In genomic region chr7:43600046-43600445, GRCh38 we compare ENCODE assay signal across 15 cellular contexts. TPM values are rescaled to one million over a fixed set of nuclear protein-coding genes. Genes with fewer than 3 reads are reported as not detected.
A peak's percentile ranks its signal among the peaks of the same experiment; 100 is the strongest.
DNase-seq lines count a peak whose midpoint lies in the region; ATAC-seq and TF ChIP-seq lines count a peak whose summit lies in the region.
"Had no signal": no experiment of that assay in that cellular context is flagged by ENCODE, and none has a peak within 500 bp of the region (broad histone marks: within the 10 kb centered on the region; RNA-seq: fewer than 3 reads in every experiment).

No MANE protein-coding gene starts in this region.

- no peaks in the 10 kb centered on the region for H3K27me3 Mint-ChIP-seq in stimulated activated naive CD8-positive, alpha-beta T cell treated with anti-CD3 and anti-CD28 coated beads, Interleukin-15, Interleukin-2, amounts not matched to agents 100 ng/mL and 50 ng/mL, for 24 hours
- no peaks in the 10 kb centered on the region for H3K27me3 Mint-ChIP-seq in activated naive CD8-positive, alpha-beta T cell
- H3K27me3 Mint-ChIP-seq in naive thymus-derived CD4-positive, alpha-beta T cell = no peaks in the 10 kb centered on the region
- H3K27me3 Mint-ChIP-seq: CD4-positive, CD25-positive, alpha-beta regulatory T cell had no signal

- peak overlapping the region; percentile 50 for H3K27ac ChIP-seq in naive thymus-derived CD4-positive, alpha-beta T cell (ENCODE audit: low read depth, low read length)
- no peak overlapping the region for H3K27ac ChIP-seq in RWPE1
- no peak overlapping the region for H3K27ac ChIP-seq in right atrium auricular region

- H3K4me1 Mint-ChIP-seq in stimulated activated naive CD8-positive, alpha-beta T cell treated with anti-CD3 and anti-CD28 coated beads, Interleukin-15, Interleukin-2, amounts not matched to agents 100 ng/mL and 50 ng/mL, for 24 hours (ENCODE audit: low read depth) = peaks cover 54% of the 10 kb centered on the region
- H3K4me1 Mint-ChIP-seq in activated naive CD8-positive, alpha-beta T cell (ENCODE audit: low read depth) = peaks cover 55% of the 10 kb centered on the region
- H3K4me1 Mint-ChIP-seq in naive thymus-derived CD4-positive, alpha-beta T cell = peaks cover 27 to 51% (median 45%) of the 10 kb centered on the region in 7 donors

- H3K36me3 Mint-ChIP-seq in stimulated activated naive CD8-positive, alpha-beta T cell treated with anti-CD3 and anti-CD28 coated beads, Interleukin-15, Interleukin-2, amounts not matched to agents 100 ng/mL and 50 ng/mL, for 24 hours (ENCODE audit: low read depth) = peaks cover 43% of the 10 kb centered on the region
- H3K36me3 Mint-ChIP-seq in activated naive CD8-positive, alpha-beta T cell = peaks cover 8% of the 10 kb centered on the region
- H3K36me3 Mint-ChIP-seq in naive thymus-derived CD4-positive, alpha-beta T cell = peaks cover 10 to 37% (median 17%) of the 10 kb centered on the region in 5 donors

- no peaks in the 10 kb centered on the region for H3K27me3 ChIP-seq in naive thymus-derived CD4-positive, alpha-beta T cell (ENCODE audit: control insufficient read depth in 2 of 2, insufficient read depth in 2 of 2, low read length in 2 of 2)
- H3K27me3 ChIP-seq in right atrium auricular region = no peaks in the 10 kb centered on the region
- H3K27me3 ChIP-seq: MG63 had no signal

- POLR2A ChIA-PET in naive thymus-derived CD4-positive, alpha-beta T cell (lab: Charles Lee) = no interaction called here
- POLR2A ChIA-PET in RWPE1 (lab: Yijun Ruan, JAX; ENCODE audit: low non-redundant PET) = no interaction called here

- no peak for ATAC-seq in stimulated activated naive CD8-positive, alpha-beta T cell treated with anti-CD3 and anti-CD28 coated beads, Interleukin-15, Interleukin-2, amounts not matched to agents 100 U/mL and 50 U/mL, for 24 hours
- peak; percentile 37 for ATAC-seq in naive thymus-derived CD4-positive, alpha-beta T cell
- ATAC-seq in GM21576 (IDR thresholded peaks at IDR 0.05; ENCODE audit: unreplicated experiment) = no peak

- no peak for DNase-seq in stimulated activated naive CD8-positive, alpha-beta T cell treated with anti-CD3 and anti-CD28 coated beads, Interleukin-15, Interleukin-2, amounts not matched to agents 100 U/mL and 50 U/mL, for 24 hours
- no peak for DNase-seq in naive thymus-derived CD4-positive, alpha-beta T cell
- no peak for DNase-seq in RWPE1 (ENCODE audit: low spot score)
- DNase-seq in right atrium auricular region (ENCODE audit: low spot score) = no peak
- DNase-seq: CD4-positive, CD25-positive, alpha-beta regulatory T cell; DMS79 treated with DMSO at 0.1 percent for 48 hours; H7; MG63; NCI-H1092; NCI-H146; NCI-H2227 treated with DMSO at 0.1 percent for 48 hours; NCI-H524 treated with DMSO at 0.1 percent for 48 hours had no signal

- H3K4me3 Mint-ChIP-seq in stimulated activated naive CD8-positive, alpha-beta T cell treated with anti-CD3 and anti-CD28 coated beads, Interleukin-15, Interleukin-2, amounts not matched to agents 100 ng/mL and 50 ng/mL, for 24 hours = no peak overlapping the region
- H3K4me3 Mint-ChIP-seq in activated naive CD8-positive, alpha-beta T cell = peak overlapping the region; percentile 59
- peak overlapping the region in 9 of 10 donors; percentile 23 to 68 (median 54) for H3K4me3 Mint-ChIP-seq in naive thymus-derived CD4-positive, alpha-beta T cell
- H3K4me3 Mint-ChIP-seq: CD4-positive, CD25-positive, alpha-beta regulatory T cell had no signal

- peak overlapping the region; percentile 19 for H3K27ac Mint-ChIP-seq in stimulated activated naive CD8-positive, alpha-beta T cell treated with anti-CD3 and anti-CD28 coated beads, Interleukin-15, Interleukin-2, amounts not matched to agents 100 ng/mL and 50 ng/mL, for 24 hours
- peak overlapping the region; percentile 74 for H3K27ac Mint-ChIP-seq in activated naive CD8-positive, alpha-beta T cell
- peak overlapping the region in 8 of 9 donors; percentile 65 to 94 (median 88) for H3K27ac Mint-ChIP-seq in naive thymus-derived CD4-positive, alpha-beta T cell

- H3K4me3 ChIP-seq in naive thymus-derived CD4-positive, alpha-beta T cell (ENCODE audit: low read length) = no peak overlapping the region
- H3K4me3 ChIP-seq in right atrium auricular region = no peak overlapping the region
- H3K4me3 ChIP-seq: MG63 had no signal

- CTCF ChIA-PET in naive thymus-derived CD4-positive, alpha-beta T cell (lab: Charles Lee) = no interaction called here
- CTCF ChIA-PET in RWPE1 (lab: Yijun Ruan, JAX) = interaction anchor here (0.6 kb wide), 1 partner anchor 1990 kb away, joined by 3 read pairs; no protein-coding TSS in a partner anchor

- H3K4me1 ChIP-seq in naive thymus-derived CD4-positive, alpha-beta T cell (ENCODE audit: control insufficient read depth in 2 of 2, insufficient read depth in 2 of 2, low read length in 2 of 2) = peaks cover 61 to 65% of the 10 kb centered on the region in 2 donors
- H3K4me1 ChIP-seq in right atrium auricular region = no peaks in the 10 kb centered on the region

- intact Hi-C loops in naive thymus-derived CD4-positive, alpha-beta T cell (cut with micrococcal nuclease) = loop anchor here (1.0 to 2.0 kb wide), 3 partner anchors 9 to 13 kb away; no protein-coding TSS in a partner anchor

- H3K9me3 Mint-ChIP-seq in stimulated activated naive CD8-positive, alpha-beta T cell treated with anti-CD3 and anti-CD28 coated beads, Interleukin-15, Interleukin-2, amounts not matched to agents 100 ng/mL and 50 ng/mL, for 24 hours = peaks cover 8% of the 10 kb centered on the region
- no peaks in the 10 kb centered on the region for H3K9me3 Mint-ChIP-seq in activated naive CD8-positive, alpha-beta T cell (ENCODE audit: low read depth)
- H3K9me3 Mint-ChIP-seq in naive thymus-derived CD4-positive, alpha-beta T cell = peaks cover 0 to 3% (median 0%) of the 10 kb centered on the region in 11 donors
- H3K9me3 Mint-ChIP-seq: CD4-positive, CD25-positive, alpha-beta regulatory T cell had no signal

- peaks cover 13 to 46% (median 42%) of the 10 kb centered on the region in 3 experiments for H3K36me3 ChIP-seq in naive thymus-derived CD4-positive, alpha-beta T cell (ENCODE audit: control insufficient read depth in 2 of 3, insufficient read depth in 3 of 3, low read length in 3 of 3)
- peaks cover 45% of the 10 kb centered on the region for H3K36me3 ChIP-seq in right atrium auricular region

- H3K9me3 ChIP-seq in naive thymus-derived CD4-positive, alpha-beta T cell (ENCODE audit: control insufficient read depth in 2 of 3, low read length in 3 of 3) = no peaks in the 10 kb centered on the region
- no peaks in the 10 kb centered on the region for H3K9me3 ChIP-seq in right atrium auricular region
- H3K9me3 ChIP-seq: MG63 had no signal

- no peak for TF ChIP-seq CTCF in RWPE1 (conservative IDR thresholded peaks at IDR 0.05; ENCODE audit: low read depth)
- TF ChIP-seq CTCF in right atrium auricular region (IDR thresholded peaks at IDR 0.05) = no peak

RNA-seq across cellular contexts. Expression of gene STK17A, which starts 17.1 kb away (rescaled TPM):
- 100 to 1,000 TPM in 2 of 5 experiments, 10 to 100 TPM in 3; 71.3 to 132 (median 95.8) TPM for total RNA-seq in naive thymus-derived CD4-positive, alpha-beta T cell
- 100 to 1,000 TPM; 199 to 292 TPM for polyA plus RNA-seq in naive thymus-derived CD4-positive, alpha-beta T cell
- 10 to 100 TPM; 15.6 to 25.9 TPM for total RNA-seq in right atrium auricular region

Comparison
In these comparisons a context has a peak if more than half of its experiments do, and no peak if none do; other contexts are left out.
1. H3K27ac Mint-ChIP-seq: peak in every context shown above with its lines; median percentile 88 in naive thymus-derived CD4-positive, alpha-beta T cell; 74 in activated naive CD8-positive, alpha-beta T cell; 19 in stimulated activated naive CD8-positive, alpha-beta T cell treated with anti-CD3 and anti-CD28 coated beads, Interleukin-15, Interleukin-2, amounts not matched to agents 100 ng/mL and 50 ng/mL, for 24 hours.